In the genomic region with DNA sequence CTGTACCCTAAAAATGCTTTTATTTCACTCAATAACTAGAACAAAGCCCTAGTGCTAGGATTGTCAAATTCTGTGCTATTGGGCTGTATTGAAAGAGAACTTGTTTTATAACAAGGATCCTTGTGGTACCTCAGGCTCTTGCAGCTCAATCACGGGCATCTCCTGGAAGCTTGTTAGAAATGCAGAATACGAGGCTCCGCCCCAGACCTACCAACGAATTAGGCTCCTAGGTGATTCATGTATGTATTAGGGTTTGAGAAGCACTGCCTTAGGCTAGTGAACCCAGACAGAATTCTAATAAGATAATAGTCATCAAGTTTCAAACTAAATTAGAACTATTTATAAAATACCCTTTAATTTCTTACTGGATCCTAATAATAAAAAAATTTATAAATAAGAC, we compare ENCODE assay signal across 20 cellular contexts.
"Had no signal": no experiment of that assay in that cellular context is flagged by ENCODE, and none has a peak within 500 bp of the region (broad histone marks: within the 10 kb centered on the region; RNA-seq: fewer than 3 reads in every experiment).

No MANE protein-coding gene starts in this region.

- H3K27me3 ChIP-seq: right lobe of liver, stomach, suprapubic skin, tibial nerve had no signal

- FAIRE-seq: islet of Langerhans, small intestine had no signal

- ATAC-seq: activated T-cell treated with anti-CD3 and anti-CD28 coated beads, Interleukin-2, amount 50 U/mL, for 4 hours; lower lobe of right lung; naive thymus-derived CD4-positive, alpha-beta T cell; right lobe of liver; stimulated activated memory B cell treated with anti-CD40 and anti-IgM and Interleukin-4, amounts not matched to agents 10 μg/mL and 1 μg/mL and 100 μg/mL, for 72 hours; T-helper 17 cell had no signal

- H3K27ac ChIP-seq: lower lobe of right lung, right lobe of liver, stomach, suprapubic skin, tibial nerve had no signal

- H3K4me3 ChIP-seq: lower lobe of right lung, right lobe of liver, stomach, suprapubic skin, tibial nerve had no signal

- H3K9me3 ChIP-seq: lower lobe of right lung, right lobe of liver, stomach, suprapubic skin, tibial nerve had no signal

- H3K4me1 ChIP-seq: lower lobe of right lung, right lobe of liver, suprapubic skin had no signal

- DNase-seq: activated CD4-positive, alpha-beta T cell treated with anti-CD3 and anti-CD28 coated beads for 4 hours; activated CD4-positive, alpha-beta T cell treated with anti-CD3 and anti-CD28 coated beads, Interleukin-2, amount 50 U/mL, for 48 hours; activated CD4-positive, CD25-positive, alpha-beta regulatory T cell; activated CD8-positive, alpha-beta memory T cell treated with anti-CD3 and anti-CD28 coated beads, Interleukin-2, amount 50 U/mL, for 48 hours; activated naive CD4-positive, alpha-beta T cell; activated naive CD8-positive, alpha-beta T cell treated with anti-CD3 and anti-CD28 coated beads for 36 hours; activated T-cell treated with anti-CD3 and anti-CD28 coated beads, Interleukin-2, amount 50 U/mL, for 4 hours; amniotic stem cell; cortex of kidney; lower lobe of right lung; naive thymus-derived CD4-positive, alpha-beta T cell; occipital lobe; right lobe of liver; small intestine; stomach; T-helper 17 cell had no signal
